In the genomic region with DNA sequence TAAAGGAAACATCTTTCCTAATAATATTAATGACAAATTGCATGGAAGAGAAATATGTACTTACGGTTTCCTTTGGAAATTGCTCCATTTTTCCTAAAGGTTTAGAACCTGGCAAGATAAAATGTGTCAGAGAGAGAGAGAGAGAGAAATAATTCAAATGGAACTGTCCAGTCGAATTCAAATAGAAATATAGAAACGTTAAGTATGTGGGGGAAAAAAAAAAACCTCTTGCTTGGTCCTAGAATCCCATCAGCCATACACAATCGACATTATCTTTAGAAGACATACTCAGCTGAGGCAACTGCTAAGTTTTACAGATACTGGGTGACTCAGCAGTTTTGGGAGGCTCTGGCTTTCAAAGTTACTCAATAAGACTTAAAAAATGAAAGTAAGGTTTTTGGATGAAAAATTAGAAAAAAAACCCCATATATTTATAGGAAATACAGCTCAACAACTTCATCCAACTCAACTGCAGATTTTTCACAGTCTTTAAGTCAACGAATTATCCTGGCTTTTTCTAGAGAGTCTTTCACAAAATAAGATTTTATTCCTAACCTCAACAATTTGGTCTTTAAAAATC, we compare ENCODE assay signal across 25 cellular contexts. TPM values are rescaled to one million over a fixed set of nuclear protein-coding genes. Genes with fewer than 3 reads are reported as not detected.
DNase-seq lines count a peak whose midpoint lies in the region; ATAC-seq, FAIRE-seq and TF ChIP-seq lines count a peak whose summit lies in the region.
"Had no signal": no experiment of that assay in that cellular context is flagged by ENCODE, and none has a peak within 500 bp of the region (broad histone marks: within the 10 kb centered on the region; RNA-seq: fewer than 3 reads in every experiment).

TSS of gene SPTA1 (minus strand) at position 286 of the 580 bp plus-strand sequence. CDS start at position 88, 198 bp downstream.

- H3K9ac ChIP-seq in HepG2 (ENCODE audit: insufficient read depth, low read depth, low read length) (no peak within 1 kb of the TSS), H1 (replicated peaks in 1 of 4; ENCODE audit: extremely low read depth in 1 of 4, low read depth in 3 of 4, low read length in 3 of 4) (no peak within 1 kb of the TSS)

- TF ChIP-seq RAD21 in HepG2 (CRISPR knock-in tag; IDR thresholded peaks at IDR 0.05) = no peak
- no peak for TF ChIP-seq RAD21 in H1 (IDR thresholded peaks at IDR 0.05 in 1 of 2, conservative IDR thresholded peaks at IDR 0.05 in 1 of 2; ENCODE audit: low read depth in 2 of 2, low read length in 2 of 2)

- TF ChIP-seq POLR2A in HepG2 (IDR thresholded peaks at IDR 0.05; ENCODE audit: insufficient read depth in 1 of 2, low read depth in 2 of 2, low read length in 2 of 2) (no peak), right lobe of liver (IDR thresholded peaks at IDR 0.05) (no peak), H1 (IDR thresholded peaks at IDR 0.05; ENCODE audit: control extremely low read depth in 1 of 2, low read depth in 2 of 2, low read length in 2 of 2) (no peak)

- TF ChIP-seq CTCF in HepG2 (CRISPR knock-in tag; IDR thresholded peaks at IDR 0.05) = no peak
- no peak for TF ChIP-seq CTCF in right lobe of liver (IDR thresholded peaks at IDR 0.05)
- TF ChIP-seq CTCF in H1 (IDR thresholded peaks at IDR 0.05; ENCODE audit: control extremely low read depth in 1 of 3, insufficient read depth in 1 of 3, low read depth in 1 of 3, low read length in 3 of 3) = no peak

- no peak within 1 kb of the TSS for H3K4me3 Mint-ChIP-seq in activated CD4-positive, alpha-beta memory T cell treated with anti-CD3 and anti-CD28 coated beads, Interleukin-2, amount 10 ng/mL, durations not matched to agents 7 days and 5 days
- H3K4me3 Mint-ChIP-seq: activated naive CD8-positive, alpha-beta T cell; HFFc6; nephron; stimulated activated memory B cell treated with anti-CD40 and anti-IgM and Interleukin-4, amounts not matched to agents 10 μg/mL and 1 μg/mL and 100 μg/mL, for 72 hours; T-helper 2 cell treated with Interferon-gamma antibody and Interleukin-4, amounts not matched to agents 5 μg/mL and 100 μg/mL, for 36 hours had no signal

- no peaks in the 10 kb centered on the region for H3K4me1 Mint-ChIP-seq in activated CD4-positive, alpha-beta memory T cell treated with anti-CD3 and anti-CD28 coated beads, Interleukin-2, amount 10 ng/mL, durations not matched to agents 7 days and 5 days
- H3K4me1 Mint-ChIP-seq: nephron; stimulated activated memory B cell treated with anti-CD40 and anti-IgM and Interleukin-4, amounts not matched to agents 10 μg/mL and 1 μg/mL and 100 μg/mL, for 72 hours had no signal

- H3K9me3 Mint-ChIP-seq in activated CD4-positive, alpha-beta memory T cell treated with anti-CD3 and anti-CD28 coated beads, Interleukin-2, amount 10 ng/mL, durations not matched to agents 7 days and 5 days = no peaks in the 10 kb centered on the region
- H3K9me3 Mint-ChIP-seq: nephron; stimulated activated memory B cell treated with anti-CD40 and anti-IgM and Interleukin-4, amounts not matched to agents 10 μg/mL and 1 μg/mL and 100 μg/mL, for 72 hours had no signal

- no peak within 1 kb of the TSS for H4K8ac ChIP-seq in H1 (ENCODE audit: extremely low read depth, insufficient read depth, low read length)

- no peaks in the 10 kb centered on the region for H3K36me3 Mint-ChIP-seq in activated CD4-positive, alpha-beta memory T cell treated with anti-CD3 and anti-CD28 coated beads, Interleukin-2, amount 10 ng/mL, durations not matched to agents 7 days and 5 days (ENCODE audit: low read depth)
- H3K36me3 Mint-ChIP-seq: activated naive CD8-positive, alpha-beta T cell; CD14-positive monocyte; stimulated activated memory B cell treated with anti-CD40 and anti-IgM and Interleukin-4, amounts not matched to agents 10 μg/mL and 1 μg/mL and 100 μg/mL, for 72 hours had no signal

- no peak within 1 kb of the TSS for H2BK12ac ChIP-seq in H1 (ENCODE audit: low read depth, low read length)

- in situ Hi-C loops in HepG2 (cut with HindIII; ENCODE audit: extremely low pct_ligation_motif_present, low pct_unique_long_range_greater_than_20kb) = no loop called here

- H4K20me1 ChIP-seq in HepG2 (ENCODE audit: insufficient read depth, low read length) (no peaks in the 10 kb centered on the region), H1 (replicated peaks in 1 of 2; ENCODE audit: control insufficient read depth in 1 of 2, insufficient read depth in 2 of 2, low read length in 2 of 2) (no peaks in the 10 kb centered on the region)

- no peak for TF ChIP-seq EP300 in HepG2 (IDR thresholded peaks at IDR 0.05; ENCODE audit: low read depth in 2 of 2, low read length in 2 of 2)
- no peak for TF ChIP-seq EP300 in HepG2 (CRISPR knock-in tag; IDR thresholded peaks at IDR 0.05; ENCODE audit: borderline replicate concordance)
- no peak for TF ChIP-seq EP300 in H1 (IDR thresholded peaks at IDR 0.05; ENCODE audit: borderline replicate concordance in 1 of 2, low read depth in 2 of 2, low read length in 2 of 2)

- H3K14ac ChIP-seq in H1 (ENCODE audit: insufficient read length) = no peak within 1 kb of the TSS

- no peak within 1 kb of the TSS for H4K91ac ChIP-seq in H1 (replicated peaks; ENCODE audit: insufficient read length, low read length)

- no peak for ATAC-seq in HepG2
- ATAC-seq in right lobe of liver = no peak
- ATAC-seq: left lung; stimulated activated memory B cell treated with anti-CD40 and anti-IgM and Interleukin-4, amounts not matched to agents 10 μg/mL and 1 μg/mL and 100 μg/mL, for 72 hours had no signal

- H3K4me2 ChIP-seq in HepG2 (ENCODE audit: low read depth, low read length) = no peak within 1 kb of the TSS
- H3K4me2 ChIP-seq in H1 (ENCODE audit: insufficient read depth in 1 of 2, low read depth in 2 of 2, low read length in 2 of 2) = no peak within 1 kb of the TSS

- peaks cover 29% of the 10 kb centered on the region for H3K27me3 Mint-ChIP-seq in activated CD4-positive, alpha-beta memory T cell treated with anti-CD3 and anti-CD28 coated beads, Interleukin-2, amount 10 ng/mL, durations not matched to agents 7 days and 5 days

- H3K23me2 ChIP-seq in H1 (ENCODE audit: low read depth, low read length) = no peaks in the 10 kb centered on the region

- under 1% methylated on average over 5 of the region's 5 CpGs for WGBS in HepG2 (ENCODE audit: low lambda C conversion rate)
- WGBS in right lobe of liver (ENCODE audit: insufficient coverage, low coverage, low lambda C conversion rate, missing lambda C conversion rate) = 25% methylated on average over 5 of the region's 5 CpGs
- WGBS in H1 (ENCODE audit: extremely low coverage in 1 of 2, insufficient coverage in 1 of 2, insufficient read length in 1 of 2, insufficient replicate concordance in 2 of 2, low coverage in 1 of 2, low lambda C conversion rate in 2 of 2, missing lambda C conversion rate in 1 of 2), 2 experiments = 92% methylated on average over 5 of the region's 5 CpGs; no CpG with 5 or more reads in 1 of the 2 experiments

- no peak within 1 kb of the TSS for H4K5ac ChIP-seq in H1 (ENCODE audit: insufficient read length, low read depth, low read length)

- H3K18ac ChIP-seq in H1 (ENCODE audit: extremely low read depth, low read length) = no peak within 1 kb of the TSS

- H3K23ac ChIP-seq in H1 (ENCODE audit: insufficient read length) = no peak within 1 kb of the TSS

- POLR2A ChIA-PET in HepG2 (lab: Yijun Ruan, JAX) (no interaction called here), H1 (lab: Charles Lee; ENCODE audit: partially characterized antibody) (no interaction called here)
- POLR2A ChIA-PET in activated CD4-positive, alpha-beta memory T cell treated with anti-CD3 and anti-CD28 coated beads, Interleukin-2, amount 10 ng/mL, durations not matched to agents 7 days and 5 days (lab: Charles Lee) = no interaction called here

- no peak within 1 kb of the TSS for H2AK5ac ChIP-seq in H1 (ENCODE audit: low read depth, low read length)

- H3K27ac ChIP-seq in HepG2 (ENCODE audit: extremely low read length, insufficient read depth, low read length) (no peak within 1 kb of the TSS), right lobe of liver (no peak within 1 kb of the TSS), H1 (ENCODE audit: low read depth, low read length) (no peak within 1 kb of the TSS)
- H3K27ac ChIP-seq: left lung, SJCRH30, thyroid gland had no signal

- H3K4me1 ChIP-seq in HepG2 (ENCODE audit: insufficient read depth, low read length) (no peaks in the 10 kb centered on the region), right lobe of liver (no peaks in the 10 kb centered on the region), H1 (replicated peaks in 1 of 4; ENCODE audit: control insufficient read depth in 3 of 4, insufficient read depth in 4 of 4, low read length in 3 of 4) (no peaks in the 10 kb centered on the region)
- H3K4me1 ChIP-seq: left lung, SJCRH30, thyroid gland had no signal

- H2BK5ac ChIP-seq in H1 (ENCODE audit: low read depth, low read length) = no peak within 1 kb of the TSS

- no peak within 1 kb of the TSS for H2AFZ ChIP-seq in HepG2 (ENCODE audit: low read length)
- H2AFZ ChIP-seq in H1 (ENCODE audit: low read length) = no peak within 1 kb of the TSS

- H3K4me3 ChIP-seq in HepG2 (replicated peaks in 1 of 3; ENCODE audit: insufficient read depth in 1 of 3, low read depth in 2 of 3, low read length in 3 of 3) (no peak within 1 kb of the TSS), right lobe of liver (no peak within 1 kb of the TSS), H1 (ENCODE audit: extremely low read depth in 1 of 4, insufficient read depth in 2 of 4, low read depth in 3 of 4, low read length in 4 of 4) (no peak within 1 kb of the TSS)
- H3K4me3 ChIP-seq: left lung, SJCRH30, thyroid gland had no signal

- no peak within 1 kb of the TSS for H2BK120ac ChIP-seq in H1 (replicated peaks; ENCODE audit: low read depth, low read length)

- no peaks in the 10 kb centered on the region for H3K27me3 ChIP-seq in HepG2 (ENCODE audit: control insufficient read depth in 1 of 2, insufficient read depth in 2 of 2, low read length in 2 of 2)
- no peaks in the 10 kb centered on the region for H3K27me3 ChIP-seq in right lobe of liver
- no peaks in the 10 kb centered on the region for H3K27me3 ChIP-seq in H1 (replicated peaks in 1 of 4; ENCODE audit: control insufficient read depth in 3 of 4, extremely low read depth in 1 of 4, insufficient read depth in 3 of 4, low read length in 3 of 4)
- H3K27me3 ChIP-seq: left lung, thyroid gland had no signal

- no peak within 1 kb of the TSS for H2BK20ac ChIP-seq in H1 (ENCODE audit: low read length)

- CTCF ChIA-PET in HepG2 (lab: Yijun Ruan, JAX; ENCODE audit: low intra/inter-chr PET ratio, low total read pairs) = no interaction called here
- CTCF ChIA-PET in H1 (lab: Charles Lee; ENCODE audit: partially characterized antibody) = interaction anchor here (1.1 kb wide), 1 partner anchor 9 kb away, joined by 5 read pairs; no protein-coding TSS in a partner anchor
- CTCF ChIA-PET in activated CD4-positive, alpha-beta memory T cell treated with anti-CD3 and anti-CD28 coated beads, Interleukin-2, amount 10 ng/mL, durations not matched to agents 7 days and 5 days (lab: Charles Lee) = no interaction called here

- no peak within 1 kb of the TSS for H3K27ac Mint-ChIP-seq in activated CD4-positive, alpha-beta memory T cell treated with anti-CD3 and anti-CD28 coated beads, Interleukin-2, amount 10 ng/mL, durations not matched to agents 7 days and 5 days
- H3K27ac Mint-ChIP-seq: activated naive CD8-positive, alpha-beta T cell; HFFc6; nephron; stimulated activated memory B cell treated with anti-CD40 and anti-IgM and Interleukin-4, amounts not matched to agents 10 μg/mL and 1 μg/mL and 100 μg/mL, for 72 hours; T-helper 2 cell treated with Interferon-gamma antibody and Interleukin-4, amounts not matched to agents 5 μg/mL and 100 μg/mL, for 36 hours had no signal

- intact Hi-C loops in HepG2 (cut with micrococcal nuclease; ENCODE audit: unreplicated experiment) = no loop called here
- intact Hi-C loops in right lobe of liver (cut with DNase I) = no loop called here

- no peaks in the 10 kb centered on the region for H3K79me1 ChIP-seq in H1 (ENCODE audit: low read depth, low read length)

- no peak within 1 kb of the TSS for H3K56ac ChIP-seq in H1 (replicated peaks; ENCODE audit: insufficient read length, low read depth, low read length)

- DNase-seq in HepG2 (ENCODE audit: low spot score) = no peak
- no peak for DNase-seq in right lobe of liver
- peak; percentile 86 for DNase-seq in NOMO-1 treated with DMSO at 0.1 percent for 48 hours (lab: John Stamatoyannopoulos, UW; ENCODE audit: unreplicated experiment)
- no peak for DNase-seq in H1 (ENCODE audit: low read depth in 1 of 2, low spot score in 2 of 2)
- peak; percentile 3 for DNase-seq in stromal cell of bone marrow (ENCODE audit: low read depth)
- DNase-seq in NCI-H2107 (lab: John Stamatoyannopoulos, UW) = no peak
- DNase-seq in activated CD4-positive, alpha-beta memory T cell treated with anti-CD3 and anti-CD28 coated beads, Interleukin-2, amount 10 ng/mL, durations not matched to agents 7 days and 5 days = no peak
- DNase-seq in activated T-cell treated with anti-CD3 and anti-CD28 coated beads for 4 hours = no peak
- DNase-seq: activated CD4-positive, CD25-positive, alpha-beta regulatory T cell treated with anti-CD3 and anti-CD28 coated beads, Interleukin-2, amount 50 U/mL, for 72 hours; GF-D8; head of caudate nucleus; HFFc6; left lung; midbrain; NCI-H1092 treated with DMSO at 0.1 percent for 48 hours; NCI-H2081 treated with DMSO at 0.1 percent for 48 hours; NCI-H524 treated with DMSO at 0.1 percent for 48 hours; posterior cingulate gyrus; SJCRH30; thyroid gland had no signal

- H3K4ac ChIP-seq in H1 (replicated peaks; ENCODE audit: insufficient read length, low read depth, low read length) = no peak within 1 kb of the TSS

- H3K79me2 ChIP-seq in HepG2 (ENCODE audit: insufficient read depth, low read length) (no peaks in the 10 kb centered on the region), H1 (ENCODE audit: control insufficient read depth in 1 of 2, insufficient read depth in 2 of 2, low read length in 2 of 2) (no peaks in the 10 kb centered on the region)

- BruUV-seq in HepG2 (replicated peaks; lab: Mats Ljungman, UMichigan) = no TSS peak

- H2BK15ac ChIP-seq in H1 (ENCODE audit: low read length) = no peak within 1 kb of the TSS

- H3K9me3 ChIP-seq in HepG2 (ENCODE audit: low read length) (0 out of 2 replicates have a peak, but pooled peaks cover 4% of the 10 kb centered on the region), right lobe of liver (no peaks in the 10 kb centered on the region), H1 (ENCODE audit: insufficient read depth in 2 of 2, low read depth in 1 of 2, low read length in 1 of 2) (no peaks in the 10 kb centered on the region)
- H3K9me3 ChIP-seq: left lung, SJCRH30, thyroid gland had no signal

- no peaks in the 10 kb centered on the region for H3K36me3 ChIP-seq in HepG2 (replicated peaks in 1 of 2; ENCODE audit: control insufficient read depth in 1 of 2, insufficient read depth in 2 of 2, low read length in 2 of 2)
- H3K36me3 ChIP-seq in right lobe of liver = no peaks in the 10 kb centered on the region
- no peaks in the 10 kb centered on the region for H3K36me3 ChIP-seq in H1 (ENCODE audit: control insufficient read depth in 2 of 4, insufficient read depth in 4 of 4, low read length in 3 of 4)
- H3K36me3 ChIP-seq: left lung, SJCRH30, thyroid gland had no signal

- FAIRE-seq in HepG2 (lab: Jason Lieb, UNC) = no peak
- no peak for FAIRE-seq in H1 (lab: Jason Lieb, UNC)

RNA-seq across cellular contexts. Expression of gene SPTA1, which starts in this region (rescaled TPM):
- total RNA-seq in HepG2 (2016; rRNA removed; fragmentation: Illumina TruSeq; extraction: Trizol) (not detected in 2 replicates), right lobe of liver (1 to 10 TPM in 2 of 6 experiments, under 1 TPM in 2, not detected in 2; 0.18 to 4.3 (median 1.0) TPM)
- total RNA-seq in HepG2 (2016; cell fraction: cytosol; rRNA removed; fragmentation: Illumina TruSeq; extraction: Trizol; ENCODE audit: low read depth) = not detected in 2 replicates
- total RNA-seq in HepG2 (2016; cell fraction: insoluble cytoplasmic fraction; rRNA removed; fragmentation: Illumina TruSeq; extraction: Trizol) = not detected in 2 replicates
- not detected in 2 replicates for total RNA-seq in HepG2 (2016; cell fraction: membrane; rRNA removed; fragmentation: Illumina TruSeq; extraction: Trizol)
- total RNA-seq in HepG2 (2016; cell fraction: nucleus; rRNA removed; fragmentation: Illumina TruSeq; extraction: Trizol) = not detected in 2 replicates
- polyA plus RNA-seq in HepG2 (2011; rRNA removed) (not detected in 2 replicates), H1 (2011; rRNA removed) (not detected in 2 replicates)
- not detected in 2 replicates for polyA plus RNA-seq in HepG2 (2011; cell fraction: cytosol; rRNA removed)
- polyA plus RNA-seq in HepG2 (2011; cell fraction: nucleus; rRNA removed) = not detected in 2 replicates
- polyA plus RNA-seq in HepG2 (2012) = not detected in 2 replicates
- polyA plus RNA-seq in HepG2 (2016; cell fraction: cytosol; fragmentation: Illumina TruSeq; extraction: Trizol; ENCODE audit: low read depth) = not detected in 2 replicates
- not detected in 2 replicates for polyA plus RNA-seq in HepG2 (2016; cell fraction: insoluble cytoplasmic fraction; fragmentation: Illumina TruSeq; extraction: Trizol; ENCODE audit: low read depth)
- not detected in 2 replicates for polyA plus RNA-seq in HepG2 (2016; cell fraction: membrane; fragmentation: Illumina TruSeq; extraction: Trizol; ENCODE audit: low read depth)
- not detected in 2 replicates for polyA plus RNA-seq in HepG2 (2016; cell fraction: nucleus; fragmentation: Illumina TruSeq; extraction: Trizol; ENCODE audit: insufficient read depth, low read depth)
- polyA minus RNA-seq in HepG2 (2011; rRNA and poly(A)+ RNA removed; ENCODE audit: low replicate concordance) = 0.40 TPM in 1 of 2 replicates, not detected in the other
- polyA minus RNA-seq in HepG2 (2011; cell fraction: cytosol; rRNA and poly(A)+ RNA removed) = not detected in 2 replicates
- not detected in 2 replicates for polyA minus RNA-seq in HepG2 (2011; cell fraction: nucleus; rRNA and poly(A)+ RNA removed)
- not detected in 2 replicates for total RNA-seq in H1 (2021; fragmentation: NEBNext Ultra II Directional; extraction: Animal tissue kit (Norgen Biotek cat#: 25700))
- polyA plus RNA-seq in H1 (2011; cell fraction: cytosol; rRNA removed) = not detected
- not detected for polyA plus RNA-seq in H1 (2011; cell fraction: nucleus; rRNA removed)
- not detected in 4 replicates for polyA plus RNA-seq in H1 (2012, experiment 1 of 2)
- not detected for polyA plus RNA-seq in H1 (2012, experiment 2 of 2)
- polyA plus RNA-seq in H1 (2013, experiment 1 of 2) = under 0.01 TPM
- polyA plus RNA-seq in H1 (2013, experiment 2 of 2) = not detected
- polyA minus RNA-seq in H1 (2011; rRNA and poly(A)+ RNA removed) = not detected in 2 replicates
- polyA minus RNA-seq in H1 (2011; cell fraction: cytosol; rRNA and poly(A)+ RNA removed) = not detected
- polyA minus RNA-seq in H1 (2011; cell fraction: nucleus; rRNA and poly(A)+ RNA removed) = not detected
- not detected for total RNA-seq in activated CD4-positive, alpha-beta memory T cell treated with anti-CD3 and anti-CD28 coated beads, Interleukin-2, amount 10 ng/mL, durations not matched to agents 7 days and 5 days
- total RNA-seq: HFFc6, SJCRH30 had no signal

Comparison
In these comparisons a context has a peak if more than half of its experiments do, and no peak if none do; other contexts are left out.
1. DNase-seq: peak in NOMO-1 treated with DMSO at 0.1 percent for 48 hours (single experiment) and stromal cell of bone marrow (single experiment); none in HepG2 (single experiment), right lobe of liver (0 of 3), H1 (0 of 2), NCI-H2107 (single experiment), activated CD4-positive, alpha-beta memory T cell treated with anti-CD3 and anti-CD28 coated beads, Interleukin-2, amount 10 ng/mL, durations not matched to agents 7 days and 5 days (single experiment) and activated T-cell treated with anti-CD3 and anti-CD28 coated beads for 4 hours (single experiment).
2. Of the 41 proteins assayed by ChIP-seq in both HepG2 and H1: peak only in HepG2: none; only in H1: none; in both: MAFK; in neither: 40.